In the genomic region with DNA sequence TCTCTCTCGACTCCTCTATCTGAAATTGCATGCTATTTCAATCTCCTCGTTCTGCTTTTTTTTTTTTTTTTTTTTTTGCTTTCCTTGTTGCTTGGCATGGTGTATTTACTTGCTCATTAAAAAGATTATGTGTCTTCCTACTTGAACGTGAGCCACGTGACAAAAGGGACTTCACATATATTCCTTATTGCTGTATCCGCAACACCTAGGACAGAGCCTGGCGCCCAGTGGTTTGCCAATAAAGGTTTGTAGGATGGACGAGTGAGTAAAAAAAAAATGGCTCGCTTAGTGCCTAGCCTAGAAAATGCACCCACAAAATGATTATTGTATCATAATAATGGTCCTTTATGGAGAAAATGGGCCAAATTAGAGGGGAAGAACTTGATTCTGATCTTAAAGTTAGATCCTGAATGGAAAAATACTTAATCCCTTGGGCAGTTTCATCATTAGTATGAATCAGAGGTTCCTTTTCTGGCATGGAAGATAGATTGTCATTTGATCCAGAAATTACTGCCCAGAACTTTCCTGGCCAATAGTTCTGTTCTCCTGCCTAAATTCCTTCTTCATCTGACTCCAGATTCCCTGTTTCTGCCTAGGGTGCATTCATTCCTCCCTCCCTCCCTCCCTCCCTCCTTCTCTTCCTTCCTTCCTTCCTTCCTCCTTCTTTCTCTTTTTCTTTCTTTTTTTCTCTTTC, we compare ENCODE assay signal across 15 cellular contexts. TPM values are rescaled to one million over a fixed set of nuclear protein-coding genes. Genes with fewer than 3 reads are reported as not detected.
DNase-seq lines count a peak whose midpoint lies in the region; ATAC-seq and TF ChIP-seq lines count a peak whose summit lies in the region.
"Had no signal": no experiment of that assay in that cellular context is flagged by ENCODE, and none has a peak within 500 bp of the region (broad histone marks: within the 10 kb centered on the region; RNA-seq: fewer than 3 reads in every experiment).

No MANE protein-coding gene starts in this region.

- H3K27ac ChIP-seq in esophagus muscularis mucosa (replicated peaks in 1 of 4) (peak overlapping the region; percentile 35 to 64 (median 50)), left lung (no peak overlapping the region), subcutaneous abdominal adipose tissue (ENCODE audit: low read depth, low read length) (peak overlapping the region; percentile 70)

- H3K4me1 ChIP-seq in esophagus muscularis mucosa (peaks cover under 1 to 13% (median 10%) of the 10 kb centered on the region in 4 donors), left lung (no peaks in the 10 kb centered on the region), subcutaneous abdominal adipose tissue (ENCODE audit: control insufficient read depth in 5 of 5, insufficient read depth in 5 of 5, low read length in 5 of 5) (peaks cover 0 to 13% (median 4%) of the 10 kb centered on the region in 5 donors)

- 69% methylated on average over 8 of the region's 8 CpGs for WGBS in esophagus muscularis mucosa

- TF ChIP-seq POLR2A in esophagus muscularis mucosa (IDR thresholded peaks at IDR 0.05; ENCODE audit: low read depth) = no peak

- TF ChIP-seq EP300 in esophagus muscularis mucosa (IDR thresholded peaks at IDR 0.05) = no peak

- ATAC-seq in left lung = peak; percentile 20

- H3K27me3 ChIP-seq in esophagus muscularis mucosa (no peaks in the 10 kb centered on the region), left lung (no peaks in the 10 kb centered on the region), subcutaneous abdominal adipose tissue (ENCODE audit: control insufficient read depth in 5 of 5, insufficient read depth in 4 of 5, low read length in 5 of 5) (peaks cover 0 to 4% (median 0%) of the 10 kb centered on the region in 5 donors)

- no peak overlapping the region for H3K4me3 ChIP-seq in esophagus muscularis mucosa
- no peak overlapping the region for H3K4me3 ChIP-seq in left lung
- no peak overlapping the region for H3K4me3 ChIP-seq in subcutaneous abdominal adipose tissue (ENCODE audit: low read depth in 1 of 5, low read length in 5 of 5)

- no peaks in the 10 kb centered on the region for H3K36me3 ChIP-seq in esophagus muscularis mucosa
- H3K36me3 ChIP-seq in left lung = no peaks in the 10 kb centered on the region
- H3K36me3 ChIP-seq in subcutaneous abdominal adipose tissue (ENCODE audit: control insufficient read depth in 5 of 5, insufficient read depth in 5 of 5, low read length in 5 of 5) = no peaks in the 10 kb centered on the region

- peak overlapping the region in 1 of 5 donors; percentile 48 for H3K9ac ChIP-seq in subcutaneous abdominal adipose tissue (ENCODE audit: low read length in 5 of 5)

- peak; percentile 52 for DNase-seq in LHCN-M2 (ENCODE audit: low read depth)
- no peak for DNase-seq in esophagus muscularis mucosa (ENCODE audit: extremely low spot score)
- no peak for DNase-seq in left lung
- no peak for DNase-seq in NCI-H1436 treated with DMSO at 0.1 percent for 48 hours (lab: John Stamatoyannopoulos, UW)
- no peak for DNase-seq in T-helper 2 cell
- no peak for DNase-seq in iPS-NIHi7 (ENCODE audit: extremely low spot score)
- no peak for DNase-seq in activated effector memory CD4-positive, alpha-beta T cell treated with anti-CD3 and anti-CD28 coated beads, Interleukin-2, amount 50 U/mL, for 16 hours
- DNase-seq: activated CD4-positive, alpha-beta T cell treated with anti-CD3 and anti-CD28 coated beads for 36 hours; activated T-cell treated with anti-CD3 and anti-CD28 coated beads, Interleukin-2, amount 50 U/mL, for 1 hour; anterior cingulate cortex; effector memory CD8-positive, alpha-beta T cell; H9; NCI-H2227 treated with DMSO at 0.1 percent for 48 hours had no signal

- no peak for TF ChIP-seq CTCF in esophagus muscularis mucosa (IDR thresholded peaks at IDR 0.05)
- no peak for TF ChIP-seq CTCF in left lung (IDR thresholded peaks at IDR 0.05)

- intact Hi-C loops in esophagus muscularis mucosa (cut with DNase I) (no loop called here), left lung (cut with DNase I) (no loop called here)

- H3K9me3 ChIP-seq in esophagus muscularis mucosa = no peaks in the 10 kb centered on the region
- H3K9me3 ChIP-seq in left lung = no peaks in the 10 kb centered on the region
- H3K9me3 ChIP-seq in subcutaneous abdominal adipose tissue (ENCODE audit: control insufficient read depth in 5 of 5, low read length in 5 of 5) = no peaks in the 10 kb centered on the region

RNA-seq across cellular contexts. Expression of a gene that starts 13.6 kb away (rescaled TPM):
- total RNA-seq in LHCN-M2 (2014; rRNA removed) (2.4 and 4.8 TPM in 2 replicates), esophagus muscularis mucosa (10 to 100 TPM in 2 of 4 donors, 1 to 10 TPM in 2; 7.5 to 15.4 (median 11.1) TPM), left lung (1 to 10 TPM; 6.9 to 7.6 TPM)
- polyA plus RNA-seq in LHCN-M2 (2012) = 3.2 TPM
- total RNA-seq: OCI-LY7 had no signal

RNA-seq across cellular contexts. Expression of a gene that starts 46.1 kb away (rescaled TPM):
- total RNA-seq in LHCN-M2 (2014; rRNA removed) (7.3 and 9.4 TPM in 2 replicates), esophagus muscularis mucosa (10 to 100 TPM in 1 of 4 donors, 1 to 10 TPM in 3; 5.8 to 12.2 (median 8.5) TPM), left lung (1 to 10 TPM; 6.2 to 6.5 TPM)
- polyA plus RNA-seq in LHCN-M2 (2012) = 6.0 TPM

RNA-seq across cellular contexts. Expression of a gene that starts 46.1 kb away (rescaled TPM):
- total RNA-seq in LHCN-M2 (2014; rRNA removed) = 37.0 and 40.7 TPM in 2 replicates
- 18.9 TPM for polyA plus RNA-seq in LHCN-M2 (2012)
- total RNA-seq in esophagus muscularis mucosa = 10 to 100 TPM; 16.7 to 23.1 (median 18.6) TPM
- total RNA-seq in left lung = 10 to 100 TPM; 24.5 to 25.1 TPM

Comparison
In these comparisons a context has a peak if more than half of its experiments do, and no peak if none do; other contexts are left out.
1. H3K27ac ChIP-seq: peak in esophagus muscularis mucosa (4 of 4) and subcutaneous abdominal adipose tissue (single experiment); none in left lung (0 of 2).